Comparison of ENCODE assay signal across 1 cellular context in the genomic region with DNA sequence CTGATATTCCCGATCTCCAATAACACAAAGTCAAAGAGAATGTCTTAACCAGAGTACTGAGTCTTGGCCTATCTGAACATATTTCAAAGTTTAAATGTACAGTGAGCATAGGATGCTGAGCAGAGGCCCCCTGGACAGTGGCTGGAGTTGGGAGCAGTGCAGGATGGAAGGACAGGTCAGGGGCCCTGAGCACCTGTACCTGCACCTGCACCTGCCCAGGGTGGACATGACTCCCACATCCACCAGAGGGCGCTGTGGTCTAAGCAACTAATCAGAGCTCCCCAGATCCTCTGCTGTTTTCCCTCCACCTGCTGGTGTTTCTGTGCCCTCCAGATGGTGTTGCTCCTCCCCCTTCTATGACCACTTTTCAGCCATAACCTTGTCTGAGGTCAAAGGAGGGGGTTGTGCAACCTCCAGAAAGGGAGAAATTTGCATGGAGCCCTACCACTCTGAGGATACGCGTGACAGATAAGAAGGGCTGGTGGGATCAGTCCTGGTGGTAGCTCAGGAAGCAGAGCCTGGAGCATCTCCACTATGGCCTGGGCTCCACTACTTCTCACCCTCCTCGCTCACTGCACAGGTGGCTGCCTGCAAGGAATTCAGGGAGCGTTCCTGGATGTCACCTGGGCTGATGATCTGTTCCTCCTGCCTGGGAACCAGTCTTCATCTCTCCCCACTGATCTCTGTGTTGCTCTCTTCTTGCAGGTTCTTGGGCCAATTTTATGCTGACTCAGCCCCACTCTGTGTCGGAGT.
TF ChIP-seq lines count a peak whose summit lies in the region.

No MANE protein-coding gene starts in this region.

TF ChIP-seq in GM23338, 12 proteins besides CTCF, POLR2A, EP300 and RAD21 (continued from another document):
- TF ChIP-seq, protein P1, sequence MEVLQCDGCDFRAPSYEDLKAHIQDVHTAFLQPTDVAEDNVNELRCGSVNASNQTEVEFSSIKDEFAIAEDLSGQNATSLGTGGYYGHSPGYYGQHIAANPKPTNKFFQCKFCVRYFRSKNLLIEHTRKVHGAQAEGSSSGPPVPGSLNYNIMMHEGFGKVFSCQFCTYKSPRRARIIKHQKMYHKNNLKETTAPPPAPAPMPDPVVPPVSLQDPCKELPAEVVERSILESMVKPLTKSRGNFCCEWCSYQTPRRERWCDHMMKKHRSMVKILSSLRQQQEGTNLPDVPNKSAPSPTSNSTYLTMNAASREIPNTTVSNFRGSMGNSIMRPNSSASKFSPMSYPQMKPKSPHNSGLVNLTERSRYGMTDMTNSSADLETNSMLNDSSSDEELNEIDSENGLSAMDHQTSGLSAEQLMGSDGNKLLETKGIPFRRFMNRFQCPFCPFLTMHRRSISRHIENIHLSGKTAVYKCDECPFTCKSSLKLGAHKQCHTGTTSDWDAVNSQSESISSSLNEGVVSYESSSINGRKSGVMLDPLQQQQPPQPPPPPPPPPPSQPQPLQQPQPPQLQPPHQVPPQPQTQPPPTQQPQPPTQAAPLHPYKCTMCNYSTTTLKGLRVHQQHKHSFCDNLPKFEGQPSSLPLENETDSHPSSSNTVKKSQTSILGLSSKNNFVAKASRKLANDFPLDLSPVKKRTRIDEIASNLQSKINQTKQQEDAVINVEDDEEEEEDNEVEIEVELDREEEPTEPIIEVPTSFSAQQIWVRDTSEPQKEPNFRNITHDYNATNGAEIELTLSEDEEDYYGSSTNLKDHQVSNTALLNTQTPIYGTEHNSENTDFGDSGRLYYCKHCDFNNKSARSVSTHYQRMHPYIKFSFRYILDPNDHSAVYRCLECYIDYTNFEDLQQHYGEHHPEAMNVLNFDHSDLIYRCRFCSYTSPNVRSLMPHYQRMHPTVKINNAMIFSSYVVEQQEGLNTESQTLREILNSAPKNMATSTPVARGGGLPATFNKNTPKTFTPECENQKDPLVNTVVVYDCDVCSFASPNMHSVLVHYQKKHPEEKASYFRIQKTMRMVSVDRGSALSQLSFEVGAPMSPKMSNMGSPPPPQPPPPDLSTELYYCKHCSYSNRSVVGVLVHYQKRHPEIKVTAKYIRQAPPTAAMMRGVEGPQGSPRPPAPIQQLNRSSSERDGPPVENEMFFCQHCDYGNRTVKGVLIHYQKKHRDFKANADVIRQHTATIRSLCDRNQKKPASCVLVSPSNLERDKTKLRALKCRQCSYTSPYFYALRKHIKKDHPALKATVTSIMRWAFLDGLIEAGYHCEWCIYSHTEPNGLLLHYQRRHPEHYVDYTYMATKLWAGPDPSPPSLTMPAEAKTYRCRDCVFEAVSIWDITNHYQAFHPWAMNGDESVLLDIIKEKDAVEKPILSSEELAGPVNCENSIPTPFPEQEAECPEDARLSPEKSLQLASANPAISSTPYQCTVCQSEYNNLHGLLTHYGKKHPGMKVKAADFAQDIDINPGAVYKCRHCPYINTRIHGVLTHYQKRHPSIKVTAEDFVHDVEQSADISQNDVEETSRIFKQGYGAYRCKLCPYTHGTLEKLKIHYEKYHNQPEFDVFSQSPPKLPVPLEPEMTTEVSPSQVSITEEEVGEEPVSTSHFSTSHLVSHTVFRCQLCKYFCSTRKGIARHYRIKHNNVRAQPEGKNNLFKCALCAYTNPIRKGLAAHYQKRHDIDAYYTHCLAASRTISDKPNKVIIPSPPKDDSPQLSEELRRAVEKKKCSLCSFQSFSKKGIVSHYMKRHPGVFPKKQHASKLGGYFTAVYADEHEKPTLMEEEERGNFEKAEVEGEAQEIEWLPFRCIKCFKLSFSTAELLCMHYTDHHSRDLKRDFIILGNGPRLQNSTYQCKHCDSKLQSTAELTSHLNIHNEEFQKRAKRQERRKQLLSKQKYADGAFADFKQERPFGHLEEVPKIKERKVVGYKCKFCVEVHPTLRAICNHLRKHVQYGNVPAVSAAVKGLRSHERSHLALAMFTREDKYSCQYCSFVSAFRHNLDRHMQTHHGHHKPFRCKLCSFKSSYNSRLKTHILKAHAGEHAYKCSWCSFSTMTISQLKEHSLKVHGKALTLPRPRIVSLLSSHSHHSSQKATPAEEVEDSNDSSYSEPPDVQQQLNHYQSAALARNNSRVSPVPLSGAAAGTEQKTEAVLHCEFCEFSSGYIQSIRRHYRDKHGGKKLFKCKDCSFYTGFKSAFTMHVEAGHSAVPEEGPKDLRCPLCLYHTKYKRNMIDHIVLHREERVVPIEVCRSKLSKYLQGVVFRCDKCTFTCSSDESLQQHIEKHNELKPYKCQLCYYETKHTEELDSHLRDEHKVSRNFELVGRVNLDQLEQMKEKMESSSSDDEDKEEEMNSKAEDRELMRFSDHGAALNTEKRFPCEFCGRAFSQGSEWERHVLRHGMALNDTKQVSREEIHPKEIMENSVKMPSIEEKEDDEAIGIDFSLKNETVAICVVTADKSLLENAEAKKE (CRISPR knock-in tag; IDR thresholded peaks at IDR 0.05), result no peak
- TF ChIP-seq NANOG (IDR thresholded peaks at IDR 0.05; ENCODE audit: borderline replicate concordance) (no peak), STAT1 (IDR thresholded peaks at IDR 0.05; ENCODE audit: unreplicated experiment) (no peak), ZNF331 (CRISPR knock-in tag; IDR thresholded peaks at IDR 0.05; ENCODE audit: low read depth) (no peak), EZH2phosphoT487 (IDR thresholded peaks at IDR 0.05; ENCODE audit: unreplicated experiment) (no peak), POLR2AphosphoS5 (IDR thresholded peaks at IDR 0.05; ENCODE audit: low read depth) (no peak)
- TF ChIP-seq, protein P2, sequence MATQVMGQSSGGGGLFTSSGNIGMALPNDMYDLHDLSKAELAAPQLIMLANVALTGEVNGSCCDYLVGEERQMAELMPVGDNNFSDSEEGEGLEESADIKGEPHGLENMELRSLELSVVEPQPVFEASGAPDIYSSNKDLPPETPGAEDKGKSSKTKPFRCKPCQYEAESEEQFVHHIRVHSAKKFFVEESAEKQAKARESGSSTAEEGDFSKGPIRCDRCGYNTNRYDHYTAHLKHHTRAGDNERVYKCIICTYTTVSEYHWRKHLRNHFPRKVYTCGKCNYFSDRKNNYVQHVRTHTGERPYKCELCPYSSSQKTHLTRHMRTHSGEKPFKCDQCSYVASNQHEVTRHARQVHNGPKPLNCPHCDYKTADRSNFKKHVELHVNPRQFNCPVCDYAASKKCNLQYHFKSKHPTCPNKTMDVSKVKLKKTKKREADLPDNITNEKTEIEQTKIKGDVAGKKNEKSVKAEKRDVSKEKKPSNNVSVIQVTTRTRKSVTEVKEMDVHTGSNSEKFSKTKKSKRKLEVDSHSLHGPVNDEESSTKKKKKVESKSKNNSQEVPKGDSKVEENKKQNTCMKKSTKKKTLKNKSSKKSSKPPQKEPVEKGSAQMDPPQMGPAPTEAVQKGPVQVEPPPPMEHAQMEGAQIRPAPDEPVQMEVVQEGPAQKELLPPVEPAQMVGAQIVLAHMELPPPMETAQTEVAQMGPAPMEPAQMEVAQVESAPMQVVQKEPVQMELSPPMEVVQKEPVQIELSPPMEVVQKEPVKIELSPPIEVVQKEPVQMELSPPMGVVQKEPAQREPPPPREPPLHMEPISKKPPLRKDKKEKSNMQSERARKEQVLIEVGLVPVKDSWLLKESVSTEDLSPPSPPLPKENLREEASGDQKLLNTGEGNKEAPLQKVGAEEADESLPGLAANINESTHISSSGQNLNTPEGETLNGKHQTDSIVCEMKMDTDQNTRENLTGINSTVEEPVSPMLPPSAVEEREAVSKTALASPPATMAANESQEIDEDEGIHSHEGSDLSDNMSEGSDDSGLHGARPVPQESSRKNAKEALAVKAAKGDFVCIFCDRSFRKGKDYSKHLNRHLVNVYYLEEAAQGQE (IDR thresholded peaks at IDR 0.05; ENCODE audit: unreplicated experiment), result no peak
- TF ChIP-seq, protein P3, sequence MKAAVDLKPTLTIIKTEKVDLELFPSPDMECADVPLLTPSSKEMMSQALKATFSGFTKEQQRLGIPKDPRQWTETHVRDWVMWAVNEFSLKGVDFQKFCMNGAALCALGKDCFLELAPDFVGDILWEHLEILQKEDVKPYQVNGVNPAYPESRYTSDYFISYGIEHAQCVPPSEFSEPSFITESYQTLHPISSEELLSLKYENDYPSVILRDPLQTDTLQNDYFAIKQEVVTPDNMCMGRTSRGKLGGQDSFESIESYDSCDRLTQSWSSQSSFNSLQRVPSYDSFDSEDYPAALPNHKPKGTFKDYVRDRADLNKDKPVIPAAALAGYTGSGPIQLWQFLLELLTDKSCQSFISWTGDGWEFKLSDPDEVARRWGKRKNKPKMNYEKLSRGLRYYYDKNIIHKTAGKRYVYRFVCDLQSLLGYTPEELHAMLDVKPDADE (IDR thresholded peaks at IDR 0.05), result no peak
